8 cellular contexts compared by ENCODE assay signal in the genomic region with DNA sequence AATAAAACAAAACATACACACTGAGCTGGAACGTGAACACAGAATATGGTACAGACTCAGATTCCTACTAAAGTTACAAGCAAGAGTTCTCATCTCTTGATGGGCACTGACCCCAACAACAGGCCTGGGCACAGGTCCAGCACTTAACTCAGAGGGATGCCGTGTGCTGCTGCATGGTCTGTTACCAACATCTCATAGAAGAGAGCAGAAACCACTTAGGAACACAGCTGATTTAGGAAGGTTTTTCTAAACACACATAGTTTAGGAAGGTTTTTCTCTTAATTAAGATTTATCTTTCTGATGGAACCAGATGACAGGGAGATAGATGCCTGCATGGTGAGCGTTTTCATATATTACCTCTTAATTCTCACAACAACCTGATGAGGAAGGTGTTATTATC. TPM values are rescaled to one million over a fixed set of nuclear protein-coding genes. Genes with fewer than 3 reads are reported as not detected.
DNase-seq lines count a peak whose midpoint lies in the region; ATAC-seq and TF ChIP-seq lines count a peak whose summit lies in the region.

No MANE protein-coding gene starts in this region.

- ATAC-seq in HG02798 (IDR thresholded peaks at IDR 0.05; ENCODE audit: poor library complexity, unreplicated experiment) (no peak), omental fat pad (ENCODE audit: low FRiP score) (no peak)

- TF ChIP-seq POLR2A in adrenal gland (IDR thresholded peaks at IDR 0.05) = no peak

- intact Hi-C loops in adrenal gland (cut with DNase I) = no loop called here

- H3K4me3 ChIP-seq in adrenal gland (peak overlapping the region in 2 of 4 donors; percentile 65 to 99), liver (ENCODE audit: low read depth in 1 of 3, low read length in 3 of 3) (peak overlapping the region; percentile 42 to 100 (median 84))

- no peaks in the 10 kb centered on the region for H3K9me3 ChIP-seq in adrenal gland (replicated peaks in 1 of 3)
- no peaks in the 10 kb centered on the region for H3K9me3 ChIP-seq in liver (ENCODE audit: control insufficient read depth in 4 of 4, low read length in 3 of 4)

- TF ChIP-seq RAD21 in liver (IDR thresholded peaks at IDR 0.05) = no peak

- H3K4me1 ChIP-seq in adrenal gland (replicated peaks in 1 of 2) (peaks cover 4 to 48% of the 10 kb centered on the region in 2 donors), liver (ENCODE audit: control insufficient read depth in 4 of 4, insufficient read depth in 4 of 4, low read length in 3 of 4) (peaks cover 1 to 42% (median 32%) of the 10 kb centered on the region in 4 donors)

- H3K27me3 ChIP-seq in adrenal gland (no peaks in the 10 kb centered on the region), liver (ENCODE audit: control insufficient read depth in 4 of 4, insufficient read depth in 4 of 4, low read length in 3 of 4) (no peaks in the 10 kb centered on the region)

- WGBS in adrenal gland, 4 donors = 50 to 77% (median 55%) methylated on average over 3 of the region's 3 CpGs
- 34% methylated on average over 3 of the region's 3 CpGs for WGBS in liver

- H3K27ac ChIP-seq in adrenal gland (peak overlapping the region in 1 of 5 donors; percentile 98), liver (ENCODE audit: low read depth in 1 of 2, low read length in 2 of 2) (peak overlapping the region; percentile 98)

- TF ChIP-seq CTCF in adrenal gland (IDR thresholded peaks at IDR 0.05) (no peak), liver (IDR thresholded peaks at IDR 0.05; ENCODE audit: low read depth, low read length, missing input control) (no peak), omental fat pad (IDR thresholded peaks at IDR 0.05) (no peak)

- H3K36me3 ChIP-seq in adrenal gland (replicated peaks in 1 of 2) = no peaks in the 10 kb centered on the region
- no peaks in the 10 kb centered on the region for H3K36me3 ChIP-seq in liver (ENCODE audit: control insufficient read depth in 4 of 4, insufficient read depth in 3 of 4, low read depth in 1 of 4, low read length in 3 of 4)

- DNase-seq in ELR (ENCODE audit: low read depth) (peak; percentile 70), NCI-H1105 treated with DMSO at 0.1 percent for 48 hours (lab: John Stamatoyannopoulos, UW) (peak; percentile 62), adrenal gland (peak in 4 of 7 donors; percentile 32 to 49 (median 44)), omental fat pad (ENCODE audit: low spot score) (no peak), NCI-H526 (lab: John Stamatoyannopoulos, UW) (no peak)
- DNase-seq in activated CD4-positive, CD25-positive, alpha-beta regulatory T cell (lab: John Stamatoyannopoulos, UW) = no peak

- peak overlapping the region; percentile 45 to 74 for H3K9ac ChIP-seq in liver (ENCODE audit: low read depth in 1 of 2, low read length in 2 of 2)

TF ChIP-seq in liver, 16 proteins besides CTCF, POLR2A, EP300 and RAD21:
- TF ChIP-seq TAF1 (conservative IDR thresholded peaks at IDR 0.05) = no peak
- peak; percentile 23 for TF ChIP-seq YY1 (IDR thresholded peaks at IDR 0.05)
TF ChIP-seq in liver: peak in this region for 1.

RNA-seq across cellular contexts. Expression of gene GCLM, which starts 1.5 kb away (rescaled TPM):
- total RNA-seq in adrenal gland (10 to 100 TPM; 17.9 to 53.7 (median 30.0) TPM), liver (10 to 100 TPM in 1 of 2 donors, 1 to 10 TPM in 1; 8.9 to 49.1 TPM), omental fat pad (10 to 100 TPM; 16.7 to 43.2 (median 27.7) TPM)
- polyA plus RNA-seq in adrenal gland (10 to 100 TPM in 1 of 3 donors, 1 to 10 TPM in 2; 3.9 to 81.3 (median 7.2) TPM), liver (10 to 100 TPM; 14.2 to 19.1 TPM)

RNA-seq across cellular contexts. Expression of gene DNTTIP2, which starts 28.7 kb away (rescaled TPM):
- total RNA-seq in adrenal gland = 10 to 100 TPM; 12.9 to 81.1 (median 31.7) TPM
- 100 to 1,000 TPM in 1 of 3 donors, 10 to 100 TPM in 2; 61.0 to 109 (median 61.7) TPM for polyA plus RNA-seq in adrenal gland
- 10 to 100 TPM; 12.8 to 14.0 TPM for total RNA-seq in liver
- 10 to 100 TPM; 10.9 to 19.7 TPM for polyA plus RNA-seq in liver
- total RNA-seq in omental fat pad = 10 to 100 TPM; 26.4 to 63.5 (median 41.0) TPM

Comparison
In these comparisons a context has a peak if more than half of its experiments do, and no peak if none do; other contexts are left out.
1. DNase-seq: peak in ELR (single experiment), NCI-H1105 treated with DMSO at 0.1 percent for 48 hours (single experiment) and adrenal gland (4 of 7); none in activated CD4-positive, CD25-positive, alpha-beta regulatory T cell (0 of 4), omental fat pad (single experiment) and NCI-H526 (0 of 2).